In genomic region chr20:47801079-47801478, GRCh38 we compare ENCODE assay signal across 22 cellular contexts. TPM values are rescaled to one million over a fixed set of nuclear protein-coding genes. Genes with fewer than 3 reads are reported as not detected.
DNase-seq lines count a peak whose midpoint lies in the region; ATAC-seq, FAIRE-seq and TF ChIP-seq lines count a peak whose summit lies in the region.
"Had no signal": no experiment of that assay in that cellular context is flagged by ENCODE, and none has a peak within 500 bp of the region (broad histone marks: within the 10 kb centered on the region; RNA-seq: fewer than 3 reads in every experiment).

No MANE protein-coding gene starts in this region.

- no peak for TF ChIP-seq EP300 in H1 (IDR thresholded peaks at IDR 0.05; ENCODE audit: borderline replicate concordance in 1 of 2, low read depth in 2 of 2, low read length in 2 of 2)

- H2BK15ac ChIP-seq in H1 (ENCODE audit: low read length), result peak overlapping the region; percentile 99
- H2BK15ac ChIP-seq in mesendoderm (replicated peaks; ENCODE audit: low read depth), result no peak overlapping the region

- peaks cover 6% of the 10 kb centered on the region for H3K23me2 ChIP-seq in H1 (ENCODE audit: low read depth, low read length)

- 91% methylated on average over 4 of the region's 5 CpGs; no CpG with 5 or more reads in 1 of the 2 experiments for WGBS in H1 (ENCODE audit: extremely low coverage in 1 of 2, insufficient coverage in 1 of 2, insufficient read length in 1 of 2, insufficient replicate concordance in 2 of 2, low coverage in 1 of 2, low lambda C conversion rate in 2 of 2, missing lambda C conversion rate in 1 of 2), 2 experiments
- 100% methylated on average over 4 of the region's 5 CpGs for WGBS in mesendoderm (ENCODE audit: extremely low coverage, insufficient coverage, low lambda C conversion rate)
- WGBS in lower leg skin, 2 donors, result 79 to 93% methylated on average over 5 of the region's 5 CpGs

- H2BK120ac ChIP-seq in H1 (replicated peaks; ENCODE audit: low read depth, low read length) (no peak overlapping the region), mesendoderm (ENCODE audit: low read depth, low read length) (no peak overlapping the region)

- H3K4ac ChIP-seq in H1 (replicated peaks; ENCODE audit: insufficient read length, low read depth, low read length), result no peak overlapping the region
- H3K4ac ChIP-seq in mesendoderm (ENCODE audit: low read depth, low read length), result no peak overlapping the region

- H3K18ac ChIP-seq in H1 (ENCODE audit: extremely low read depth, low read length) (no peak overlapping the region; the same call in 1 of the 2 replicates), mesendoderm (ENCODE audit: low read length) (no peak overlapping the region)

- H2BK20ac ChIP-seq in H1 (ENCODE audit: low read length), result peak overlapping the region; percentile 29; the same call in 1 of the 2 replicates

- H3K36me3 ChIP-seq in H1 (ENCODE audit: control insufficient read depth in 2 of 4, insufficient read depth in 4 of 4, low read length in 3 of 4) (no peaks in the 10 kb centered on the region), mesendoderm (ENCODE audit: control insufficient read depth, insufficient read depth, low read length) (no peaks in the 10 kb centered on the region)
- H3K36me3 ChIP-seq: SJCRH30 had no signal

- DNase-seq in Right ventricle myocardium inferior (ENCODE audit: missing footprints), result peak; percentile 27
- no peak for DNase-seq in cardiac septum (ENCODE audit: low spot score)
- DNase-seq in H1 (ENCODE audit: low read depth in 1 of 2, low spot score in 2 of 2), result no peak
- no peak for DNase-seq in mesendoderm
- DNase-seq in lower leg skin (ENCODE audit: low spot score in 2 of 2), result no peak
- no peak for DNase-seq in NCI-H510A (lab: John Stamatoyannopoulos, UW)
- no peak for DNase-seq in NCI-H82 (lab: John Stamatoyannopoulos, UW)
- DNase-seq: AML-193; C1 segment of cervical spinal cord; CD8-positive, alpha-beta T cell; DMS153; KG1; NCI-H1092; NCI-H1436; NCI-H1930 had no signal

- no peak for FAIRE-seq in H1 (lab: Jason Lieb, UNC)
- FAIRE-seq: G401.6, GM18507, GM19239, H54 had no signal

- peak overlapping the region; percentile 45 for H2BK12ac ChIP-seq in H1 (ENCODE audit: low read depth, low read length)

- no peak overlapping the region for H3K4me3 ChIP-seq in H1 (ENCODE audit: extremely low read depth in 1 of 4, insufficient read depth in 2 of 4, low read depth in 3 of 4, low read length in 4 of 4)
- no peak overlapping the region for H3K4me3 ChIP-seq in mesendoderm (ENCODE audit: low read length)
- no peak overlapping the region for H3K4me3 ChIP-seq in lower leg skin (ENCODE audit: low read depth, poor library complexity, severe bottlenecking)
- H3K4me3 ChIP-seq: SJCRH30 had no signal

- peak overlapping the region; percentile 4 for H4K91ac ChIP-seq in H1 (replicated peaks; ENCODE audit: insufficient read length, low read length)

- H2AK5ac ChIP-seq in H1 (ENCODE audit: low read depth, low read length) (peak overlapping the region; percentile 98), mesendoderm (ENCODE audit: low read length) (no peak overlapping the region)

- intact Hi-C loops in Right ventricle myocardium inferior (cut with DNase I), result no loop called here
- intact Hi-C loops in cardiac septum (cut with DNase I), result no loop called here
- intact Hi-C loops in lower leg skin (cut with DNase I; ENCODE audit: low total_unique reads), result no loop called here

- no peak for TF ChIP-seq CTCF in H1 (IDR thresholded peaks at IDR 0.05; ENCODE audit: control extremely low read depth in 1 of 3, insufficient read depth in 1 of 3, low read depth in 1 of 3, low read length in 3 of 3)
- TF ChIP-seq CTCF in lower leg skin (IDR thresholded peaks at IDR 0.05), result peak in 1 of 3 donors; percentile 82

- H4K20me1 ChIP-seq in H1 (replicated peaks in 1 of 2; ENCODE audit: control insufficient read depth in 1 of 2, insufficient read depth in 2 of 2, low read length in 2 of 2), result no peaks in the 10 kb centered on the region

- H3K9ac ChIP-seq in H1 (replicated peaks in 1 of 4; ENCODE audit: extremely low read depth in 1 of 4, low read depth in 3 of 4, low read length in 3 of 4) (no peak overlapping the region), mesendoderm (ENCODE audit: low read length) (no peak overlapping the region)

- H3K23ac ChIP-seq in H1 (ENCODE audit: insufficient read length), result no peak overlapping the region
- H3K23ac ChIP-seq in mesendoderm (ENCODE audit: low read length), result no peak overlapping the region

- H3K79me1 ChIP-seq in H1 (ENCODE audit: low read depth, low read length), result no peaks in the 10 kb centered on the region
- H3K79me1 ChIP-seq in mesendoderm (ENCODE audit: low read length), result no peaks in the 10 kb centered on the region

- no peak overlapping the region for H3K56ac ChIP-seq in H1 (replicated peaks; ENCODE audit: insufficient read length, low read depth, low read length)
- peak overlapping the region; percentile 30 for H3K56ac ChIP-seq in mesendoderm (ENCODE audit: low read length)

- CTCF ChIA-PET in H1 (lab: Charles Lee; ENCODE audit: partially characterized antibody), result interaction anchor here (1.1 to 1.7 kb wide), 2 partner anchors 15 to 124 kb away, joined by 4 to 8 read pairs; no protein-coding TSS in a partner anchor

- H3K27me3 ChIP-seq in H1 (replicated peaks in 1 of 4; ENCODE audit: control insufficient read depth in 3 of 4, extremely low read depth in 1 of 4, insufficient read depth in 3 of 4, low read length in 3 of 4) (peaks cover 0 to 10% (median 0%) of the 10 kb centered on the region in 4 experiments; a peak in 2 of 7 replicates), mesendoderm (ENCODE audit: insufficient read depth, low read length, poor library complexity) (no peaks in the 10 kb centered on the region)
- H3K27me3 ChIP-seq: SJCRH30 had no signal

- TF ChIP-seq POLR2A in H1 (IDR thresholded peaks at IDR 0.05; ENCODE audit: control extremely low read depth in 1 of 2, low read depth in 2 of 2, low read length in 2 of 2) (no peak), lower leg skin (IDR thresholded peaks at IDR 0.05) (no peak)

- POLR2A ChIA-PET in H1 (lab: Charles Lee; ENCODE audit: partially characterized antibody), result no interaction called here

- no peak for ATAC-seq in Right ventricle myocardium inferior
- no peak for ATAC-seq in GM21367 (IDR thresholded peaks at IDR 0.05; ENCODE audit: unreplicated experiment)
- ATAC-seq: CD8-positive, alpha-beta T cell had no signal

- H4K8ac ChIP-seq in H1 (ENCODE audit: extremely low read depth, insufficient read depth, low read length), result no peak overlapping the region; the same call in 1 of the 2 replicates
- H4K8ac ChIP-seq in mesendoderm (ENCODE audit: low read depth, low read length), result no peak overlapping the region

- no peaks in the 10 kb centered on the region for H3K9me3 ChIP-seq in H1 (ENCODE audit: insufficient read depth in 2 of 2, low read depth in 1 of 2, low read length in 1 of 2)
- H3K9me3 ChIP-seq: SJCRH30 had no signal

- H3K79me2 ChIP-seq in H1 (ENCODE audit: control insufficient read depth in 1 of 2, insufficient read depth in 2 of 2, low read length in 2 of 2) (no peaks in the 10 kb centered on the region), mesendoderm (ENCODE audit: control insufficient read depth, insufficient read depth, low read length) (no peaks in the 10 kb centered on the region)

- H3K4me2 ChIP-seq in H1 (ENCODE audit: insufficient read depth in 1 of 2, low read depth in 2 of 2, low read length in 2 of 2) (no peak overlapping the region), mesendoderm (ENCODE audit: low read length) (no peak overlapping the region)

- no peak overlapping the region for H3K14ac ChIP-seq in H1 (ENCODE audit: insufficient read length)

- H2AFZ ChIP-seq in H1 (ENCODE audit: low read length), result no peak overlapping the region

- no peak for TF ChIP-seq RAD21 in H1 (IDR thresholded peaks at IDR 0.05 in 1 of 2, conservative IDR thresholded peaks at IDR 0.05 in 1 of 2; ENCODE audit: low read depth in 2 of 2, low read length in 2 of 2)

- 0 out of 2 replicates have a peak overlapping the region, but pooled peaks have one; percentile 71 for H2BK5ac ChIP-seq in H1 (ENCODE audit: low read depth, low read length)
- H2BK5ac ChIP-seq in mesendoderm (ENCODE audit: low read length), result no peak overlapping the region

- no peak overlapping the region for H3K27ac ChIP-seq in H1 (ENCODE audit: low read depth, low read length)
- no peak overlapping the region for H3K27ac ChIP-seq in mesendoderm (ENCODE audit: low read depth, low read length)
- H3K27ac ChIP-seq: 22Rv1, SJCRH30 had no signal

- H4K5ac ChIP-seq in H1 (ENCODE audit: insufficient read length, low read depth, low read length) (no peak overlapping the region), mesendoderm (ENCODE audit: low read length) (no peak overlapping the region)

- peaks cover 0 to 9% (median 1%) of the 10 kb centered on the region in 4 experiments; a peak in 5 of 7 replicates for H3K4me1 ChIP-seq in H1 (replicated peaks in 1 of 4; ENCODE audit: control insufficient read depth in 3 of 4, insufficient read depth in 4 of 4, low read length in 3 of 4)
- no peaks in the 10 kb centered on the region for H3K4me1 ChIP-seq in mesendoderm (ENCODE audit: control insufficient read depth, low read depth, low read length)

TF ChIP-seq in H1, 55 proteins besides CTCF, POLR2A, EP300 and RAD21 (continues in another document):
- TF ChIP-seq CEBPB (IDR thresholded peaks at IDR 0.05; ENCODE audit: low read depth, low read length), result no peak
- no peak for TF ChIP-seq SP1 (IDR thresholded peaks at IDR 0.05; ENCODE audit: low read depth, low read length)
- TF ChIP-seq BCL11A (IDR thresholded peaks at IDR 0.05; ENCODE audit: low read depth in 2 of 2, low read length in 2 of 2), result no peak
- no peak for TF ChIP-seq ASH2L (IDR thresholded peaks at IDR 0.05; ENCODE audit: low read length)
- TF ChIP-seq CBX8 (IDR thresholded peaks at IDR 0.05; ENCODE audit: borderline replicate concordance, low read depth, low read length), result no peak
- TF ChIP-seq SAP30 (IDR thresholded peaks at IDR 0.05; ENCODE audit: insufficient read depth, insufficient replicate concordance, low read length), result no peak
- no peak for TF ChIP-seq ZNF274 (IDR thresholded peaks at IDR 0.05; ENCODE audit: borderline replicate concordance, extremely low read depth, low read length)

RNA-seq across cellular contexts. Expression of gene SULF2, which starts 15.8 kb away (rescaled TPM):
- total RNA-seq in Right ventricle myocardium inferior (29.5 TPM), cardiac septum (39.7 TPM), lower leg skin (10 to 100 TPM; 18.3 to 83.0 (median 28.0) TPM)
- total RNA-seq in H1 (2021; fragmentation: NEBNext Ultra II Directional; extraction: Animal tissue kit (Norgen Biotek cat#: 25700)), result 27.1 and 28.2 TPM in 2 replicates
- polyA plus RNA-seq in H1 (2011; rRNA removed), result 15.7 and 29.0 TPM in 2 replicates
- polyA plus RNA-seq in H1 (2011; cell fraction: cytosol; rRNA removed), result 11.1 TPM
- 33.9 TPM for polyA plus RNA-seq in H1 (2011; cell fraction: nucleus; rRNA removed)
- polyA plus RNA-seq in H1 (2012, experiment 1 of 2), result 23.8 to 30.2 TPM (median 28.1 TPM) in 4 replicates
- 12.7 TPM for polyA plus RNA-seq in H1 (2012, experiment 2 of 2)
- 37.3 TPM for polyA plus RNA-seq in H1 (2013, experiment 1 of 2)
- 40.1 TPM for polyA plus RNA-seq in H1 (2013, experiment 2 of 2)
- polyA minus RNA-seq in H1 (2011; rRNA and poly(A)+ RNA removed), result 14.7 and 19.0 TPM in 2 replicates
- polyA minus RNA-seq in H1 (2011; cell fraction: cytosol; rRNA and poly(A)+ RNA removed), result 18.0 TPM
- polyA minus RNA-seq in H1 (2011; cell fraction: nucleus; rRNA and poly(A)+ RNA removed), result 26.7 TPM
- polyA plus RNA-seq in mesendoderm (2013, experiment 1 of 2), result 42.8 TPM
- polyA plus RNA-seq in mesendoderm (2013, experiment 2 of 2), result 40.6 TPM
